Comparison of ENCODE assay signal across 12 cellular contexts in the genomic region with DNA sequence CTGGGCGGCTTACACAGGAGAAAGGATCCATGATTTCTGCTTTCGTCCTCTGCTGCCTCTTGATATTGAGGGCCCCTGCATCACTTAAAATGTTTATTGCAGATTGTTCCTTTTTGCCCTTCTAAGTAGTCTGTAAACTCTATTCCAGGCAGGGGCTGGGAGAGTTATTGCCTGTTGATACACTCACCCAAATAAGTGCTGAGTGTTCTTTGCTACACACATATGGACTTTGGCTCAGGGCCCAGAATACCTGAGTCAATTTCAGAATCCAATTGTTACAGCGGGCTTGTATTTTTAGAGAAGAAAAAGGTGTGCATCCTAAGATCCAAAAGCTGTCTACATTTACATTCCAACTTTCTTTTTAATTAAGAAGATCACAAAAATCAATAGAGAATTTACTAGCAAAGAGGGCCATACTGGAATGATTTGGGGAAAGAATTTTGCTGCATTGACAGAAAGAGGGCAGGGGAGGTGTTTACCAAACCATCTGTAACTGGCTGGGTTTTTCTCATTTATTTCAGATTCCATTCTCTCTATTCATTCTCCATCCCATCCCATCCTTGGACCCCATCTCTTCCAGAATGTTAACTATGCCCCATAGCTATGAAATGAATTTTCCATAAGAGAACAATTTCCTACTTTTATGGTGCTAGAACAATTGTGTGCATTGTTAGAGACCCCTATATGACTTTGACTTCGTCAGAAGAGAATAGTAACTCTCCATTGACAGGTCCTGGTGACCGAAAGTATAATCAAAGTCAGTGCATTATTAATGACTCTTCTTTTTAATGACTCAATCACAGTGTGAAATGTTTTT.
A peak's percentile ranks its signal among the peaks of the same experiment; 100 is the strongest.
DNase-seq lines count a peak whose midpoint lies in the region; ATAC-seq and TF ChIP-seq lines count a peak whose summit lies in the region.
"Had no signal": no experiment of that assay in that cellular context is flagged by ENCODE, and none has a peak within 500 bp of the region (broad histone marks: within the 10 kb centered on the region; RNA-seq: fewer than 3 reads in every experiment).

No MANE protein-coding gene starts in this region.

- H3K27me3 Mint-ChIP-seq in progenitor cell of endocrine pancreas = no peaks in the 10 kb centered on the region

- no peaks in the 10 kb centered on the region for H3K4me1 ChIP-seq in right atrium auricular region

- no peak overlapping the region for H3K4me3 ChIP-seq in right atrium auricular region

- no peaks in the 10 kb centered on the region for H3K36me3 Mint-ChIP-seq in progenitor cell of endocrine pancreas (ENCODE audit: insufficient read depth)

- H3K27ac ChIP-seq in right atrium auricular region = no peak overlapping the region

- no peak overlapping the region for H3K27ac Mint-ChIP-seq in progenitor cell of endocrine pancreas

- H3K4me1 Mint-ChIP-seq in progenitor cell of endocrine pancreas (ENCODE audit: low read depth) = peaks cover 6% of the 10 kb centered on the region

- no peaks in the 10 kb centered on the region for H3K9me3 ChIP-seq in right atrium auricular region

- TF ChIP-seq CTCF in progenitor cell of endocrine pancreas (IDR thresholded peaks at IDR 0.05; ENCODE audit: unreplicated experiment) (no peak), right atrium auricular region (IDR thresholded peaks at IDR 0.05) (no peak)

- H3K36me3 ChIP-seq in right atrium auricular region = no peaks in the 10 kb centered on the region

- no peak overlapping the region for H3K4me3 Mint-ChIP-seq in progenitor cell of endocrine pancreas (ENCODE audit: low read depth)

- H3K9me3 Mint-ChIP-seq in progenitor cell of endocrine pancreas (ENCODE audit: low read depth) = peaks cover 7% of the 10 kb centered on the region

- ATAC-seq in left lobe of liver = peak; percentile 59

- DNase-seq in COLO668 (lab: John Stamatoyannopoulos, UW; ENCODE audit: unreplicated experiment) = peak; percentile 67
- DNase-seq in NCI-H1105 (lab: John Stamatoyannopoulos, UW) = peak; percentile 93
- DNase-seq in RPMI8226 = peak; percentile 56
- DNase-seq in left lobe of liver (ENCODE audit: low spot score) = no peak
- no peak for DNase-seq in progenitor cell of endocrine pancreas (ENCODE audit: low spot score, unreplicated experiment)
- no peak for DNase-seq in right atrium auricular region (ENCODE audit: low spot score)
- no peak for DNase-seq in activated naive CD4-positive, alpha-beta T cell treated with Interleukin-2 at 50 U/mL for 16 hours
- DNase-seq in SK-N-DZ (ENCODE audit: low spot score) = no peak
- DNase-seq: activated naive CD4-positive, alpha-beta T cell treated with anti-CD3 and anti-CD28 coated beads, Interleukin-2, amount 50 U/mL, for 16 hours; effector CD8-positive, alpha-beta T cell; foreskin fibroblast; MM.1S had no signal

- H3K27me3 ChIP-seq in right atrium auricular region = no peaks in the 10 kb centered on the region

Comparison
In these comparisons a context has a peak if more than half of its experiments do, and no peak if none do; other contexts are left out.
1. DNase-seq: peak in COLO668 (single experiment), NCI-H1105 (single experiment) and RPMI8226 (single experiment); none in left lobe of liver (single experiment), progenitor cell of endocrine pancreas (single experiment), right atrium auricular region (single experiment), activated naive CD4-positive, alpha-beta T cell treated with Interleukin-2 at 50 U/mL for 16 hours (single experiment) and SK-N-DZ (single experiment).